Comparison of ENCODE assay signal across 20 cellular contexts in genomic region chr2:3409627-3410170, GRCh38.
"Had no signal": no experiment of that assay in that cellular context is flagged by ENCODE, and none has a peak within 500 bp of the region (broad histone marks: within the 10 kb centered on the region; RNA-seq: fewer than 3 reads in every experiment).

No MANE protein-coding gene starts in this region.

- H3K27ac Mint-ChIP-seq: activated naive CD8-positive, alpha-beta T cell treated with anti-CD3 and anti-CD28 coated beads, Interleukin-2, amount 10 ng/mL, durations not matched to agents 7 days and 5 days; activated T-helper 2 cell treated with anti-CD3 and anti-CD28 coated beads, Interferon-gamma antibody, Interleukin-2, Interleukin-4, amounts not matched to agents 10 μg/mL and 5 μg/mL and 100 μg/mL, durations not matched to agents 14 hours and 24 hours and 36 hours; nephron progenitor cell; stimulated activated memory B cell treated with anti-CD40 and anti-IgM and Interleukin-4, amounts not matched to agents 10 μg/mL and 1 μg/mL and 100 μg/mL, for 72 hours; WTC11 had no signal

- H3K9me3 Mint-ChIP-seq: activated naive CD8-positive, alpha-beta T cell treated with anti-CD3 and anti-CD28 coated beads, Interleukin-2, amount 10 ng/mL, durations not matched to agents 7 days and 5 days; activated T-helper 2 cell treated with anti-CD3 and anti-CD28 coated beads, Interferon-gamma antibody, Interleukin-2, Interleukin-4, amounts not matched to agents 10 μg/mL and 5 μg/mL and 100 μg/mL, durations not matched to agents 14 hours and 24 hours and 36 hours; nephron progenitor cell; stimulated activated memory B cell treated with anti-CD40 and anti-IgM and Interleukin-4, amounts not matched to agents 10 μg/mL and 1 μg/mL and 100 μg/mL, for 72 hours; WTC11 had no signal

- H3K4me3 Mint-ChIP-seq: activated naive CD8-positive, alpha-beta T cell treated with anti-CD3 and anti-CD28 coated beads, Interleukin-2, amount 10 ng/mL, durations not matched to agents 7 days and 5 days; nephron progenitor cell; stimulated activated memory B cell treated with anti-CD40 and anti-IgM and Interleukin-4, amounts not matched to agents 10 μg/mL and 1 μg/mL and 100 μg/mL, for 72 hours; WTC11 had no signal

- DNase-seq: activated naive CD4-positive, alpha-beta T cell; activated naive CD8-positive, alpha-beta T cell treated with anti-CD3 and anti-CD28 coated beads, Interleukin-2, amount 10 ng/mL, durations not matched to agents 7 days and 5 days; activated T-cell treated with anti-CD3 and anti-CD28 coated beads, Interleukin-2, amount 50 U/mL, for 1 hour; amniotic stem cell; cerebellar nuclear complex; cortex of kidney; head of caudate nucleus; islet precursor cell; left cardiac atrium; mesenchymal stem cell; nephron progenitor cell; small intestine; T-helper 1 cell; T-helper 9 cell; upper lobe of left lung had no signal

- ATAC-seq: gastroesophageal sphincter; left cardiac atrium; sciatic nerve; stimulated activated memory B cell treated with anti-CD40 and anti-IgM and Interleukin-4, amounts not matched to agents 10 μg/mL and 1 μg/mL and 100 μg/mL, for 72 hours; WTC11 had no signal

- H3K4me1 Mint-ChIP-seq: nephron progenitor cell, WTC11 had no signal

- H3K27me3 Mint-ChIP-seq: activated naive CD8-positive, alpha-beta T cell treated with anti-CD3 and anti-CD28 coated beads, Interleukin-2, amount 10 ng/mL, durations not matched to agents 7 days and 5 days; stimulated activated memory B cell treated with anti-CD40 and anti-IgM and Interleukin-4, amounts not matched to agents 10 μg/mL and 1 μg/mL and 100 μg/mL, for 72 hours had no signal
